ENCODE assay signal across 9 cellular contexts in genomic region chr13:43783820-43784219, GRCh38. TPM values are rescaled to one million over a fixed set of nuclear protein-coding genes. Genes with fewer than 3 reads are reported as not detected.
A peak's percentile ranks its signal among the peaks of the same experiment; 100 is the strongest.
DNase-seq lines count a peak whose midpoint lies in the region; ATAC-seq and TF ChIP-seq lines count a peak whose summit lies in the region.
"Had no signal": no experiment of that assay in that cellular context is flagged by ENCODE, and none has a peak within 500 bp of the region (broad histone marks: within the 10 kb centered on the region; RNA-seq: fewer than 3 reads in every experiment).

No MANE protein-coding gene starts in this region.

- WGBS in suprapubic skin, result 84% methylated on average over 2 of the region's 2 CpGs

- peaks cover 20% of the 10 kb centered on the region for H3K4me1 ChIP-seq in ACC112 (ENCODE audit: control insufficient read depth, insufficient read depth, low read length, unreplicated experiment)
- peaks cover 28% of the 10 kb centered on the region for H3K4me1 ChIP-seq in suprapubic skin

- no peak for TF ChIP-seq EP300 in suprapubic skin (IDR thresholded peaks at IDR 0.05)

- TF ChIP-seq CTCF in fibroblast of the aortic adventitia (IDR thresholded peaks at IDR 0.05; ENCODE audit: insufficient read depth, low read length), result no peak
- no peak for TF ChIP-seq CTCF in suprapubic skin (IDR thresholded peaks at IDR 0.05)

- H3K27ac ChIP-seq in ACC112 (ENCODE audit: low read depth, low read length) (peak overlapping the region; percentile 45; the same call in 1 of the 2 replicates), suprapubic skin (no peak overlapping the region)

- H2AFZ ChIP-seq in ACC112 (ENCODE audit: low read length, unreplicated experiment), result no peak overlapping the region

- no peaks in the 10 kb centered on the region for H3K36me3 Mint-ChIP-seq in activated T-cell treated with anti-CD3 and anti-CD28 coated beads, Interleukin-2, amount 50 U/mL, for 24 hours (ENCODE audit: low read depth)

- H3K27ac Mint-ChIP-seq in activated T-cell treated with anti-CD3 and anti-CD28 coated beads, Interleukin-2, amount 50 U/mL, for 24 hours, result no peak overlapping the region

- DNase-seq in HCEC 1CT (peak; percentile 72), NCI-H526 treated with DMSO at 0.1 percent for 48 hours (lab: John Stamatoyannopoulos, UW) (peak; percentile 79), fibroblast of the aortic adventitia (ENCODE audit: low read depth) (peak; percentile 61), suprapubic skin (ENCODE audit: low spot score in 2 of 2) (no peak)
- no peak for DNase-seq in activated T-cell treated with anti-CD3 and anti-CD28 coated beads, Interleukin-2, amount 50 U/mL, for 24 hours
- DNase-seq: activated CD4-positive, alpha-beta T cell treated with anti-CD3 and anti-CD28 coated beads, Interleukin-2, amount 50 U/mL, for 4 hours had no signal

- no peaks in the 10 kb centered on the region for H3K27me3 ChIP-seq in ACC112 (ENCODE audit: insufficient read depth, low read length)
- H3K27me3 ChIP-seq in suprapubic skin, result peaks cover 12% of the 10 kb centered on the region

- ATAC-seq in HG02870 (IDR thresholded peaks at IDR 0.05; ENCODE audit: unreplicated experiment) (no peak), GM19397 (IDR thresholded peaks at IDR 0.05; ENCODE audit: unreplicated experiment) (no peak)

- no peaks in the 10 kb centered on the region for H3K79me2 ChIP-seq in ACC112 (ENCODE audit: control insufficient read depth, insufficient read depth, low read length, unreplicated experiment)

- H3K4me1 Mint-ChIP-seq in activated T-cell treated with anti-CD3 and anti-CD28 coated beads, Interleukin-2, amount 50 U/mL, for 24 hours (ENCODE audit: low read depth), result peaks cover 16% of the 10 kb centered on the region

- H3K4me3 ChIP-seq in ACC112 (ENCODE audit: low read depth, low read length) (no peak overlapping the region), fibroblast of the aortic adventitia (ENCODE audit: low read depth, low read length) (no peak overlapping the region), suprapubic skin (no peak overlapping the region)

- peaks cover 66% of the 10 kb centered on the region for H3K27me3 Mint-ChIP-seq in activated T-cell treated with anti-CD3 and anti-CD28 coated beads, Interleukin-2, amount 50 U/mL, for 24 hours

- H3K4me3 Mint-ChIP-seq in activated T-cell treated with anti-CD3 and anti-CD28 coated beads, Interleukin-2, amount 50 U/mL, for 24 hours, result no peak overlapping the region

- no peak for TF ChIP-seq POLR2A in suprapubic skin (IDR thresholded peaks at IDR 0.05)

- H3K36me3 ChIP-seq in ACC112 (ENCODE audit: insufficient read depth, low read length), result no peaks in the 10 kb centered on the region
- no peaks in the 10 kb centered on the region for H3K36me3 ChIP-seq in suprapubic skin

- H3K9me3 ChIP-seq in suprapubic skin, result no peaks in the 10 kb centered on the region

- no peaks in the 10 kb centered on the region for H3K9me3 Mint-ChIP-seq in activated T-cell treated with anti-CD3 and anti-CD28 coated beads, Interleukin-2, amount 50 U/mL, for 24 hours

RNA-seq across cellular contexts. Expression of gene ENOX1, which starts 3.0 kb away (rescaled TPM):
- total RNA-seq in fibroblast of the aortic adventitia (ENCODE audit: low replicate concordance) (7.4 and 16.4 TPM in 2 replicates), suprapubic skin (under 1 TPM; 0.25 to 0.52 (median 0.33) TPM)

Comparison
In these comparisons a context has a peak if more than half of its experiments do, and no peak if none do; other contexts are left out.
1. DNase-seq: peak in HCEC 1CT (single experiment), NCI-H526 treated with DMSO at 0.1 percent for 48 hours (single experiment) and fibroblast of the aortic adventitia (single experiment); none in suprapubic skin (0 of 2) and activated T-cell treated with anti-CD3 and anti-CD28 coated beads, Interleukin-2, amount 50 U/mL, for 24 hours (single experiment).